ENCODE assay signal across 8 cellular contexts in genomic region chrX:69163936-69164741, GRCh38. TPM values are rescaled to one million over a fixed set of nuclear protein-coding genes. Genes with fewer than 3 reads are reported as not detected.
DNase-seq lines count a peak whose midpoint lies in the region; ATAC-seq and TF ChIP-seq lines count a peak whose summit lies in the region.

No MANE protein-coding gene starts in this region.

- H3K9me3 Mint-ChIP-seq in naive thymus-derived CD4-positive, alpha-beta T cell = peaks cover 0 to 2% (median 0%) of the 10 kb centered on the region in 11 donors

- H3K36me3 ChIP-seq in BE2C = no peaks in the 10 kb centered on the region
- H3K36me3 ChIP-seq in naive thymus-derived CD4-positive, alpha-beta T cell (ENCODE audit: control insufficient read depth in 2 of 3, insufficient read depth in 3 of 3, low read length in 3 of 3) = peaks cover 0 to 10% (median 0%) of the 10 kb centered on the region in 3 experiments

- peaks cover 20 to 38% (median 30%) of the 10 kb centered on the region in 7 donors for H3K4me1 Mint-ChIP-seq in naive thymus-derived CD4-positive, alpha-beta T cell

- TF ChIP-seq CTCF in BE2C (IDR thresholded peaks at IDR 0.05; ENCODE audit: low read depth, low read length) (no peak), epithelial cell of proximal tubule (conservative IDR thresholded peaks at IDR 0.05; ENCODE audit: low read depth, low read length) (no peak)

- peak overlapping the region; percentile 81 for H3K27ac ChIP-seq in naive thymus-derived CD4-positive, alpha-beta T cell (ENCODE audit: low read depth, low read length)

- no peaks in the 10 kb centered on the region for H3K27me3 ChIP-seq in BE2C
- no peaks in the 10 kb centered on the region for H3K27me3 ChIP-seq in naive thymus-derived CD4-positive, alpha-beta T cell (ENCODE audit: control insufficient read depth in 2 of 2, insufficient read depth in 2 of 2, low read length in 2 of 2)

- H3K4me1 ChIP-seq in BE2C = no peaks in the 10 kb centered on the region
- H3K4me1 ChIP-seq in naive thymus-derived CD4-positive, alpha-beta T cell (ENCODE audit: control insufficient read depth in 2 of 2, insufficient read depth in 2 of 2, low read length in 2 of 2) = peaks cover 13 to 15% of the 10 kb centered on the region in 2 donors

- no peaks in the 10 kb centered on the region for H3K9me3 ChIP-seq in BE2C
- H3K9me3 ChIP-seq in naive thymus-derived CD4-positive, alpha-beta T cell (ENCODE audit: control insufficient read depth in 2 of 3, low read length in 3 of 3) = no peaks in the 10 kb centered on the region

- H3K4me3 ChIP-seq in BE2C (ENCODE audit: low read depth, low read length) (peak overlapping the region; percentile 80), epithelial cell of proximal tubule (ENCODE audit: low read depth, low read length) (peak overlapping the region; percentile 77)
- no peak overlapping the region for H3K4me3 ChIP-seq in naive thymus-derived CD4-positive, alpha-beta T cell (ENCODE audit: low read length)

- H3K4me3 Mint-ChIP-seq in naive thymus-derived CD4-positive, alpha-beta T cell = peak overlapping the region; percentile 69 to 90 (median 85)

- DNase-seq in BE2C = peak; percentile 31
- peak; percentile 74 for DNase-seq in NCI-H2227 (lab: John Stamatoyannopoulos, UW; ENCODE audit: unreplicated experiment)
- peak; percentile 60 for DNase-seq in activated CD8-positive, alpha-beta memory T cell treated with anti-CD3 and anti-CD28 coated beads, Interleukin-2, amount 50 U/mL, for 4 hours
- no peak for DNase-seq in epithelial cell of proximal tubule (ENCODE audit: low read depth)
- DNase-seq in naive thymus-derived CD4-positive, alpha-beta T cell = peak; percentile 19 to 69 (median 56)
- peak; percentile 17 to 55 (median 48) for DNase-seq in stimulated activated naive CD4-positive, alpha-beta T cell (lab: John Stamatoyannopoulos, UW)
- DNase-seq in MV-4-11 (lab: John Stamatoyannopoulos, UW) = no peak

- CTCF ChIA-PET in naive thymus-derived CD4-positive, alpha-beta T cell (lab: Charles Lee) = no interaction called here

- intact Hi-C loops in naive thymus-derived CD4-positive, alpha-beta T cell (cut with micrococcal nuclease) = loop anchor here (1.0 to 10.0 kb wide), 5 partner anchors 121 to 665 kb away; partner anchors contain the start of genes EDA (in 1 of the 2) and YIPF6 (in 1 of the 2)

- H3K27ac Mint-ChIP-seq in naive thymus-derived CD4-positive, alpha-beta T cell = peak overlapping the region; percentile 80 to 93 (median 87)

- POLR2A ChIA-PET in naive thymus-derived CD4-positive, alpha-beta T cell (lab: Charles Lee) = no interaction called here

- peaks cover 0 to 7% (median 0%) of the 10 kb centered on the region in 5 donors for H3K27me3 Mint-ChIP-seq in naive thymus-derived CD4-positive, alpha-beta T cell

- peak; percentile 42 for ATAC-seq in GM21367 (IDR thresholded peaks at IDR 0.05; ENCODE audit: unreplicated experiment)
- peak; percentile 88 for ATAC-seq in naive thymus-derived CD4-positive, alpha-beta T cell

- peaks cover 0 to 14% (median 0%) of the 10 kb centered on the region in 5 donors for H3K36me3 Mint-ChIP-seq in naive thymus-derived CD4-positive, alpha-beta T cell

RNA-seq across cellular contexts. Expression of gene PJA1, which starts 1.1 kb away (rescaled TPM):
- polyA plus RNA-seq in BE2C (2012; ENCODE audit: insufficient read depth, insufficient read length, low read depth) = 74.6 TPM
- total RNA-seq in epithelial cell of proximal tubule = 18.8 and 25.0 TPM in 2 replicates
- 10 to 100 TPM; 14.4 to 27.0 (median 22.5) TPM for total RNA-seq in naive thymus-derived CD4-positive, alpha-beta T cell
- 10 to 100 TPM; 40.4 to 53.5 TPM for polyA plus RNA-seq in naive thymus-derived CD4-positive, alpha-beta T cell

Comparison
In these comparisons a context has a peak if more than half of its experiments do, and no peak if none do; other contexts are left out.
1. DNase-seq: peak in BE2C (single experiment), NCI-H2227 (single experiment), activated CD8-positive, alpha-beta memory T cell treated with anti-CD3 and anti-CD28 coated beads, Interleukin-2, amount 50 U/mL, for 4 hours (single experiment), naive thymus-derived CD4-positive, alpha-beta T cell (9 of 9) and stimulated activated naive CD4-positive, alpha-beta T cell (6 of 6); none in epithelial cell of proximal tubule (single experiment) and MV-4-11 (single experiment).